Comparison of ENCODE assay signal across 1 cellular context in the genomic region with DNA sequence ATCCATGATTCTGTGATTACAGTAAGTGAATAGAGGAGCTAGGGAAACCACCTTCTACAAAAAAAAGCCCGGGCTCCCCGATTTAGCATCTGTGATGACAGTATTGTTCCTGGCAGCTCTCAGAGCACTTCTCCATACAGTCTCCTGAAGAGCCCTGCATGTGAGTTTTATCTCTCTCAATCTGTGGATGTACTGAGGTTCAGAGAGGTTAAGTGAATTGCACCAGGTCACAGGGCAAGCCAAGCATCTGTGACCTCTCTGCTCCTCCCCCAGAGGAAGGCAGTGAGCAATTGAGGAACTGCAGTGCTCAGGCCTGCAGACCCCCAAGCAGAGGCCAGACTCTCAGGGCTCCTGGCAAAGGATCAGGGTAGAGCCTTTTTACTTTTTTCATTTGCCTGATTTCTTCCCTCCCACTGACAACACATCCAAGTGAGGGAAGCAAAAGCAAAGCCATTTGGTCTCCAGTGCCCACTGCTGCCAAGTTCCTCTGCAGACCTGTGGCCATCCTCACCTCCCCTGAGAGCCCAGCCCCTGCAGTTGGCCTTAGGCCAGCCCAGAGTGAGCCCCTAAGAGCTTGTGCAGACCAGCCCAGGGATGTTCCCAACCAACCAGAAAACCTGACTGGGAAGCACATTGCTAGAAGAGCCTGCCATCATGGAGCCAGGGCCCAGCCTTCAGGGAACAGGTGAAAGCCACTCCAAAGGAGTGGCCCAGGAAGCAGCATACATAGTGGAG.
TF ChIP-seq lines count a peak whose summit lies in the region.

No MANE protein-coding gene starts in this region.

TF ChIP-seq in IMR-90, 13 proteins besides CTCF, POLR2A, EP300 and RAD21 (continued from another document):
- TF ChIP-seq, protein P1, sequence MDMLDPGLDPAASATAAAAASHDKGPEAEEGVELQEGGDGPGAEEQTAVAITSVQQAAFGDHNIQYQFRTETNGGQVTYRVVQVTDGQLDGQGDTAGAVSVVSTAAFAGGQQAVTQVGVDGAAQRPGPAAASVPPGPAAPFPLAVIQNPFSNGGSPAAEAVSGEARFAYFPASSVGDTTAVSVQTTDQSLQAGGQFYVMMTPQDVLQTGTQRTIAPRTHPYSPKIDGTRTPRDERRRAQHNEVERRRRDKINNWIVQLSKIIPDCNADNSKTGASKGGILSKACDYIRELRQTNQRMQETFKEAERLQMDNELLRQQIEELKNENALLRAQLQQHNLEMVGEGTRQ (IDR thresholded peaks at IDR 0.05; ENCODE audit: low read depth, low read length), result no peak
- TF ChIP-seq BHLHE40 (IDR thresholded peaks at IDR 0.05; ENCODE audit: low read depth, low read length) (no peak), RCOR1 (IDR thresholded peaks at IDR 0.05; ENCODE audit: insufficient replicate concordance, low read length) (no peak), MXI1 (IDR thresholded peaks at IDR 0.05; ENCODE audit: borderline replicate concordance, low read depth, low read length) (no peak), SMC3 (IDR thresholded peaks at IDR 0.05; ENCODE audit: low read depth, low read length) (no peak)
